9 cellular contexts compared by ENCODE assay signal in genomic region chr7:22703107-22703855, GRCh38. TPM values are rescaled to one million over a fixed set of nuclear protein-coding genes. Genes with fewer than 3 reads are reported as not detected.
A peak's percentile ranks its signal among the peaks of the same experiment; 100 is the strongest.
DNase-seq lines count a peak whose midpoint lies in the region; ATAC-seq and TF ChIP-seq lines count a peak whose summit lies in the region.
"Not testable (repeated sequence)": the region's sequence is repeated elsewhere in the genome, so short reads cannot be mapped to it uniquely, and the experiment has no call there.
"Had no signal": no experiment of that assay in that cellular context is flagged by ENCODE, and none has a peak within 500 bp of the region (broad histone marks: within the 10 kb centered on the region; RNA-seq: fewer than 3 reads in every experiment).

No MANE protein-coding gene starts in this region.

- TF ChIP-seq CTCF in AG04450 (IDR thresholded peaks at IDR 0.05; ENCODE audit: low read depth, low read length); GM23338 (conservative IDR thresholded peaks at IDR 0.05; ENCODE audit: low read depth in 2 of 2); IMR-90 (conservative IDR thresholded peaks at IDR 0.05; ENCODE audit: low read depth, low read length); OCI-LY3 (IDR thresholded peaks at IDR 0.05; ENCODE audit: low read depth, low read length); cardiac muscle cell (IDR thresholded peaks at IDR 0.05; ENCODE audit: low read depth, low read length); osteocyte (IDR thresholded peaks at IDR 0.05): not testable (repeated sequence)

- CTCF ChIA-PET in AG04450 (lab: Charles Lee); IMR-90 (lab: Yijun Ruan, JAX): not testable (repeated sequence)

- H2BK12ac ChIP-seq in mesenchymal stem cell (ENCODE audit: low read length in 2 of 2): not testable (repeated sequence)

- H4K5ac ChIP-seq in IMR-90 (ENCODE audit: low read depth, low read length): peak overlapping the region; percentile 94

- H2AK5ac ChIP-seq in IMR-90 (ENCODE audit: low read depth, low read length); mesenchymal stem cell (ENCODE audit: low read length, severe bottlenecking): not testable (repeated sequence)

- not testable (repeated sequence) for H2AK9ac ChIP-seq in IMR-90 (replicated peaks; ENCODE audit: low read depth, low read length, poor library complexity)

- not testable (repeated sequence) for H3K79me1 ChIP-seq in IMR-90 (ENCODE audit: low read depth in 1 of 2, low read length in 2 of 2); mesenchymal stem cell (replicated peaks; ENCODE audit: low read length, poor library complexity, severe bottlenecking)

- H3K4me2 ChIP-seq in GM23338 (peak overlapping the region; percentile 60), IMR-90 (ENCODE audit: low read depth, low read length) (0 out of 2 replicates have a peak overlapping the region, but pooled peaks have one; percentile 13), OCI-LY3 (ENCODE audit: low read length) (0 out of 2 replicates have a peak overlapping the region, but pooled peaks have one; percentile 12)
- H3K4me2 ChIP-seq in mesenchymal stem cell (ENCODE audit: low read length, poor library complexity, severe bottlenecking): not testable (repeated sequence)

- intact Hi-C loops in IMR-90 (cut with micrococcal nuclease): not testable (repeated sequence)

- not testable (repeated sequence) for H3K56ac ChIP-seq in IMR-90 (ENCODE audit: extremely low read depth, insufficient read depth, low read length)

- not testable (repeated sequence) for H4K20me1 ChIP-seq in GM23338 (replicated peaks; ENCODE audit: insufficient read depth); IMR-90 (ENCODE audit: insufficient read depth, low read length)
- H4K20me1 ChIP-seq in OCI-LY3 (ENCODE audit: insufficient read depth, low read length): peaks cover 50% of the 10 kb centered on the region

- peak overlapping the region; percentile 81 for H3K14ac ChIP-seq in IMR-90 (replicated peaks; ENCODE audit: low read depth, low read length)
- H3K14ac ChIP-seq in mesenchymal stem cell (ENCODE audit: low read length in 2 of 2): not testable (repeated sequence)

- H3K27me3 Mint-ChIP-seq in GM23338 (ENCODE audit: insufficient read depth, low read depth, poor library complexity); osteocyte (ENCODE audit: unreplicated experiment): not testable (repeated sequence)

- H3K9me3 ChIP-seq in AG04450 (ENCODE audit: control insufficient read depth, insufficient read depth, low read length); IMR-90 (ENCODE audit: control insufficient read depth, insufficient read depth, low read length); OCI-LY3 (ENCODE audit: insufficient read depth, low read length); cardiac muscle cell (ENCODE audit: low read depth); mesenchymal stem cell (ENCODE audit: control insufficient read depth, low read length): not testable (repeated sequence)

- in situ Hi-C loops in IMR-90 (cut with MboI; ENCODE audit: low sequenced_read_pairs): not testable (repeated sequence)

- POLR2A ChIA-PET in AG04450 (lab: Yijun Ruan, JAX); IMR-90 (lab: Charles Lee; ENCODE audit: unreplicated experiment): not testable (repeated sequence)

- not testable (repeated sequence) for H3K79me2 ChIP-seq in GM23338 (replicated peaks; ENCODE audit: insufficient read depth)
- H3K79me2 ChIP-seq in OCI-LY3 (ENCODE audit: low read length): peaks cover 97% of the 10 kb centered on the region

- H3K18ac ChIP-seq in IMR-90 (ENCODE audit: low read depth, low read length): peak overlapping the region; percentile 94; the same call in 1 of the 2 replicates
- H3K18ac ChIP-seq in mesenchymal stem cell (ENCODE audit: low read depth in 1 of 2, low read length in 2 of 2): peak overlapping the region; percentile 2 to 8

- peak overlapping the region; percentile 47; the same call in 1 of the 2 replicates for H2AFZ ChIP-seq in GM23338
- H2AFZ ChIP-seq in IMR-90 (replicated peaks; ENCODE audit: low read length, poor library complexity): peak overlapping the region; percentile 63
- H2AFZ ChIP-seq in OCI-LY3 (ENCODE audit: low read depth, low read length); mesenchymal stem cell (ENCODE audit: low read depth, low read length): not testable (repeated sequence)

- H3K4me3 ChIP-seq in AG04450 (ENCODE audit: low read depth, low read length); GM23338; IMR-90 (ENCODE audit: insufficient read depth, low read depth, low read length); OCI-LY3 (ENCODE audit: low read length); cardiac muscle cell; mesenchymal stem cell (ENCODE audit: insufficient read depth in 1 of 2, low read depth in 1 of 2, low read length in 2 of 2): not testable (repeated sequence)

- not testable (repeated sequence) for H3F3A ChIP-seq in GM23338 (replicated peaks; ENCODE audit: low read depth)

- peak overlapping the region; percentile 73 for H4K91ac ChIP-seq in IMR-90 (ENCODE audit: insufficient read depth, low read depth, low read length)
- not testable (repeated sequence) for H4K91ac ChIP-seq in mesenchymal stem cell (ENCODE audit: low read length)

- H3K9ac ChIP-seq in IMR-90 (ENCODE audit: low read depth, low read length); OCI-LY3 (ENCODE audit: low read length); mesenchymal stem cell (ENCODE audit: low read length): not testable (repeated sequence)

- H3K36me3 Mint-ChIP-seq in GM23338 (ENCODE audit: low read depth); osteocyte (ENCODE audit: unreplicated experiment): not testable (repeated sequence)

- not testable (repeated sequence) for H3K36me3 ChIP-seq in GM23338 (ENCODE audit: insufficient read depth); IMR-90 (ENCODE audit: control insufficient read depth, insufficient read depth, low read length); cardiac muscle cell; mesenchymal stem cell (ENCODE audit: control insufficient read depth in 1 of 2, insufficient read depth in 2 of 2, low read depth in 1 of 2, low read length in 2 of 2)
- peaks cover 16% of the 10 kb centered on the region for H3K36me3 ChIP-seq in OCI-LY3 (replicated peaks; ENCODE audit: low read depth, low read length)

- H3K23ac ChIP-seq in IMR-90 (ENCODE audit: low read depth, low read length): peak overlapping the region; percentile 24; the same call in 1 of the 2 replicates
- H3K23ac ChIP-seq in mesenchymal stem cell (ENCODE audit: low read length in 2 of 2): not testable (repeated sequence)

- H2BK120ac ChIP-seq in IMR-90 (ENCODE audit: low read depth, low read length): peak overlapping the region; percentile 83
- H2BK120ac ChIP-seq in mesenchymal stem cell (ENCODE audit: low read depth, low read length): not testable (repeated sequence)

- peak overlapping the region; percentile 9; the same call in 1 of the 3 replicates for H3K4me3 Mint-ChIP-seq in GM23338
- not testable (repeated sequence) for H3K4me3 Mint-ChIP-seq in osteocyte (ENCODE audit: unreplicated experiment)

- H2BK15ac ChIP-seq in IMR-90 (ENCODE audit: low read depth, low read length): peak overlapping the region; percentile 30; the same call in 1 of the 3 replicates
- not testable (repeated sequence) for H2BK15ac ChIP-seq in mesenchymal stem cell (ENCODE audit: low read depth, poor library complexity, severe bottlenecking)

- H3K9me2 ChIP-seq in GM23338 (ENCODE audit: insufficient read depth): not testable (repeated sequence)

- H3K9me3 Mint-ChIP-seq in GM23338; osteocyte (ENCODE audit: unreplicated experiment): not testable (repeated sequence)

- ATAC-seq in GM23338 (peak; percentile 87), IMR-90 (ENCODE audit: low read depth) (peak; percentile 27)

- TF ChIP-seq POLR2A in IMR-90 (IDR thresholded peaks at IDR 0.05; ENCODE audit: low read depth, low read length): not testable (repeated sequence)

- H3K27ac ChIP-seq in AG04450 (ENCODE audit: low read depth, low read length) (peak overlapping the region; percentile 65), GM23338 (ENCODE audit: low read depth) (peak overlapping the region; percentile 64), IMR-90 (ENCODE audit: insufficient read depth, low read length) (peak overlapping the region; percentile 64), OCI-LY3 (ENCODE audit: low read length) (peak overlapping the region; percentile 46), mesenchymal stem cell (ENCODE audit: low read length, poor library complexity, severe bottlenecking) (peak overlapping the region; percentile 35)
- not testable (repeated sequence) for H3K27ac ChIP-seq in cardiac muscle cell

- H3K4ac ChIP-seq in IMR-90 (ENCODE audit: low read depth, low read length) (peak overlapping the region; percentile 80), mesenchymal stem cell (ENCODE audit: low read depth in 1 of 2, low read length in 2 of 2) (peak overlapping the region in 1 of 2 experiments; percentile 24)

- not testable (repeated sequence) for TF ChIP-seq RAD21 in IMR-90 (IDR thresholded peaks at IDR 0.05; ENCODE audit: low read length)

- peak overlapping the region; percentile 79 for H2BK5ac ChIP-seq in IMR-90 (ENCODE audit: low read depth, low read length, poor library complexity, severe bottlenecking)
- not testable (repeated sequence) for H2BK5ac ChIP-seq in mesenchymal stem cell (ENCODE audit: low read depth, low read length, poor library complexity, severe bottlenecking)

- not testable (repeated sequence) for H3K27me3 ChIP-seq in AG04450 (ENCODE audit: control insufficient read depth, insufficient read depth, low read length); GM23338 (ENCODE audit: insufficient read depth); IMR-90 (ENCODE audit: control insufficient read depth, insufficient read depth, low read length); OCI-LY3 (ENCODE audit: low read depth, low read length); cardiac muscle cell; mesenchymal stem cell (ENCODE audit: control insufficient read depth in 1 of 2, insufficient read depth in 1 of 2, low read length in 2 of 2)

- not testable (repeated sequence) for BruUV-seq in IMR-90 (replicated peaks; lab: Mats Ljungman, UMichigan)

- H4K8ac ChIP-seq in IMR-90 (ENCODE audit: low read depth in 2 of 2, low read length in 2 of 2): peak overlapping the region in 1 of 2 experiments; percentile 77; a peak in 2 of 4 replicates
- not testable (repeated sequence) for H4K8ac ChIP-seq in mesenchymal stem cell (ENCODE audit: low read length)

- H3K27ac Mint-ChIP-seq in GM23338 (peak overlapping the region; percentile 74), osteocyte (ENCODE audit: unreplicated experiment) (peak overlapping the region; percentile 19)

- dilution Hi-C loops in IMR-90 (cut with HindIII; ENCODE audit: low sequenced_read_pairs, unreplicated experiment): not testable (repeated sequence)

- peaks cover 19% of the 10 kb centered on the region; the same call in 1 of the 2 replicates for H3K4me1 ChIP-seq in GM23338 (ENCODE audit: insufficient read depth)
- peaks cover 10% of the 10 kb centered on the region for H3K4me1 ChIP-seq in IMR-90 (ENCODE audit: control insufficient read depth, insufficient read depth, low read length)
- H3K4me1 ChIP-seq in OCI-LY3 (ENCODE audit: low read length): peaks cover 58% of the 10 kb centered on the region
- H3K4me1 ChIP-seq in cardiac muscle cell (ENCODE audit: low read depth); mesenchymal stem cell (ENCODE audit: control insufficient read depth, insufficient read depth, low read depth, low read length): not testable (repeated sequence)

- WGBS in IMR-90 (ENCODE audit: extremely low coverage in 2 of 2, insufficient read length in 1 of 2), 2 experiments: no CpG with 5 or more reads among the region's 10 CpGs
- 35% methylated on average over 6 of the region's 10 CpGs for WGBS in mesenchymal stem cell

- H3K4me1 Mint-ChIP-seq in GM23338 (peaks cover 21% of the 10 kb centered on the region), osteocyte (ENCODE audit: unreplicated experiment) (peaks cover 17% of the 10 kb centered on the region)

- peak overlapping the region; percentile 87 for H2BK20ac ChIP-seq in IMR-90 (ENCODE audit: low read depth, low read length)

- H3K9me1 ChIP-seq in IMR-90 (ENCODE audit: insufficient read depth, low read length): not testable (repeated sequence)

- not testable (repeated sequence) for DNase-seq in AG04450 (ENCODE audit: low read depth, low spot score); IMR-90; osteocyte (ENCODE audit: extremely low spot score, unreplicated experiment)
- DNase-seq in GM23338 (ENCODE audit: low spot score) (peak; percentile 80), astrocyte of the hippocampus (ENCODE audit: low read depth, low spot score) (peak; percentile 14), cardiac muscle cell (ENCODE audit: low read depth in 1 of 2, low spot score in 1 of 2) (peak; percentile 33 to 37), mesenchymal stem cell (peak; percentile 26)

RNA-seq across cellular contexts. Expression of gene IL6, which starts 23.7 kb away (rescaled TPM):
- polyA plus RNA-seq in AG04450 (2011; rRNA removed) (12.7 and 18.4 TPM in 2 replicates), GM23338 (2016; fragmentation: Nextera tagmentation; extraction: Ambion mirVana) (0.40 and 1.6 TPM in 2 replicates), IMR-90 (2012; rRNA removed) (45.2 and 50.8 TPM in 2 replicates), cardiac muscle cell (not detected in 2 replicates)
- 11.2 and 14.8 TPM in 2 replicates for polyA minus RNA-seq in AG04450 (2011; rRNA and poly(A)+ RNA removed)
- not detected in 2 replicates for total RNA-seq in GM23338 (2014; rRNA removed; shearing (Covaris generic))
- total RNA-seq in IMR-90 (2012; rRNA removed) (15.2 and 18.3 TPM in 2 replicates), cardiac muscle cell (not detected in 2 replicates), osteocyte (not detected in 2 replicates)
- 52.3 and 73.8 TPM in 2 replicates for polyA plus RNA-seq in IMR-90 (2012; cell fraction: cytosol; rRNA removed)
- polyA plus RNA-seq in IMR-90 (2012; cell fraction: nucleus; rRNA removed; ENCODE audit: low replicate concordance): 136 and 310 TPM in 2 replicates
- polyA plus RNA-seq in mesenchymal stem cell (2013, experiment 1 of 2): 123 TPM
- polyA plus RNA-seq in mesenchymal stem cell (2013, experiment 2 of 2): 124 TPM
- total RNA-seq: GM12878 had no signal
- polyA plus RNA-seq: GM12878 had no signal

Comparison
In these comparisons a context has a peak if more than half of its experiments do, and no peak if none do; other contexts are left out.
1. RNA of gene IL6, which starts 23.7 kb away (total RNA-seq): 15.2 to 18.3 TPM in IMR-90; not detected in osteocyte, not detected in GM23338 and not detected in cardiac muscle cell; every median in the first group is over 10 times any median in the second.